In genomic region chr5:53560028-53560427, GRCh38 we compare ENCODE assay signal across 8 cellular contexts. TPM values are rescaled to one million over a fixed set of nuclear protein-coding genes. Genes with fewer than 3 reads are reported as not detected.
DNase-seq lines count a peak whose midpoint lies in the region; ATAC-seq, FAIRE-seq and TF ChIP-seq lines count a peak whose summit lies in the region.

No MANE protein-coding gene starts in this region.

- H3K79me2 ChIP-seq in GM12878 (ENCODE audit: control insufficient read depth, insufficient read depth, low read length) = peaks cover 28% of the 10 kb centered on the region

- H3K4me1 ChIP-seq in A549 = peaks cover 7% of the 10 kb centered on the region; the same call in 2 of the 3 replicates
- no peaks in the 10 kb centered on the region for H3K4me1 ChIP-seq in GM12878 (ENCODE audit: control insufficient read depth, insufficient read depth, low read length)
- peaks cover 3 to 19% (median 11%) of the 10 kb centered on the region in 4 donors for H3K4me1 ChIP-seq in liver (ENCODE audit: control insufficient read depth in 4 of 4, insufficient read depth in 4 of 4, low read length in 3 of 4)
- peaks cover 0 to 8% of the 10 kb centered on the region in 2 donors for H3K4me1 ChIP-seq in uterus

- H3K9me3 ChIP-seq in A549 = peaks cover 7% of the 10 kb centered on the region
- no peaks in the 10 kb centered on the region for H3K9me3 ChIP-seq in GM12878 (replicated peaks; ENCODE audit: control insufficient read depth, insufficient read depth, low read length)
- no peaks in the 10 kb centered on the region for H3K9me3 ChIP-seq in liver (ENCODE audit: control insufficient read depth in 4 of 4, low read length in 3 of 4)
- no peaks in the 10 kb centered on the region for H3K9me3 ChIP-seq in uterus

- H3K27ac ChIP-seq in A549 = peak overlapping the region; percentile 80 to 90
- no peak overlapping the region; the same call in 1 of the 2 replicates for H3K27ac ChIP-seq in GM12878 (ENCODE audit: control insufficient read depth, insufficient read depth)
- H3K27ac ChIP-seq in liver (ENCODE audit: low read depth in 1 of 2, low read length in 2 of 2) = peak overlapping the region in 1 of 2 donors; percentile 86
- H3K27ac ChIP-seq in uterus = peak overlapping the region; percentile 73 to 88

- H4K20me1 ChIP-seq in GM12878 (ENCODE audit: control insufficient read depth, insufficient read depth) = no peaks in the 10 kb centered on the region

- TF ChIP-seq CTCF in A549 (IDR thresholded peaks at IDR 0.05) (no peak), GM12878 (IDR thresholded peaks at IDR 0.05 in 2 of 3, conservative IDR thresholded peaks at IDR 0.05 in 1 of 3; ENCODE audit: control insufficient read depth in 2 of 3, extremely low read depth in 1 of 3, insufficient read depth in 1 of 3, low read depth in 3 of 3, low read length in 3 of 3) (no peak), liver (IDR thresholded peaks at IDR 0.05; ENCODE audit: low read depth, low read length, missing input control) (no peak), uterus (IDR thresholded peaks at IDR 0.05) (no peak)

- H3K9ac ChIP-seq in GM12878 (ENCODE audit: control insufficient read depth, insufficient read depth, low read length) = peak overlapping the region; percentile 94
- H3K9ac ChIP-seq in liver (ENCODE audit: low read depth in 1 of 2, low read length in 2 of 2) = peak overlapping the region; percentile 73 to 92

- SMC1A ChIA-PET in GM12878 (lab: Charles Lee; ENCODE audit: uncharacterized antibody, unreplicated experiment) = no interaction called here

- peak overlapping the region; percentile 63 for H3K4me3 ChIP-seq in A549
- peak overlapping the region; percentile 93 for H3K4me3 ChIP-seq in GM12878
- H3K4me3 ChIP-seq in liver (ENCODE audit: low read depth in 1 of 3, low read length in 3 of 3) = peak overlapping the region; percentile 73 to 88 (median 88)
- H3K4me3 ChIP-seq in uterus = peak overlapping the region; percentile 80 to 83

- H3K4me2 ChIP-seq in A549 = peak overlapping the region; percentile 75
- H3K4me2 ChIP-seq in GM12878 (ENCODE audit: control insufficient read depth, insufficient read depth) = peak overlapping the region; percentile 58; the same call in 1 of the 2 replicates

- no peaks in the 10 kb centered on the region for H3K27me3 ChIP-seq in GM12878 (replicated peaks in 1 of 2; ENCODE audit: control insufficient read depth in 2 of 2, insufficient read depth in 2 of 2, low read length in 1 of 2)
- H3K27me3 ChIP-seq in liver (ENCODE audit: control insufficient read depth in 4 of 4, insufficient read depth in 4 of 4, low read length in 3 of 4) = peaks cover 0 to 1% (median 0%) of the 10 kb centered on the region in 4 donors
- no peaks in the 10 kb centered on the region for H3K27me3 ChIP-seq in uterus

- peak in 1 of 2 experiments; percentile 67; a peak in 4 of 6 replicates for ATAC-seq in A549
- peak; percentile 12 for ATAC-seq in GM18868 (IDR thresholded peaks at IDR 0.05; ENCODE audit: unreplicated experiment)
- peak; percentile 10 for ATAC-seq in HG03460 (IDR thresholded peaks at IDR 0.05; ENCODE audit: unreplicated experiment)
- ATAC-seq in GM12878 = peak; percentile 41

- FAIRE-seq in A549 (lab: Jason Lieb, UNC) (peak; percentile 84), GM12878 (lab: Jason Lieb, UNC) (no peak)

- no peak for TF ChIP-seq RAD21 in A549 (conservative IDR thresholded peaks at IDR 0.05 in 1 of 2, IDR thresholded peaks at IDR 0.05 in 1 of 2)
- TF ChIP-seq RAD21 in GM12878 (IDR thresholded peaks at IDR 0.05; ENCODE audit: insufficient read depth, low read depth, low read length) = no peak
- no peak for TF ChIP-seq RAD21 in liver (IDR thresholded peaks at IDR 0.05)

- H2AFZ ChIP-seq in GM12878 (ENCODE audit: control insufficient read depth, low read depth, low read length) = peak overlapping the region; percentile 90

- CTCF ChIA-PET in A549 (lab: Yijun Ruan, JAX) = interaction anchor here (1.0 kb wide), 1 partner anchor 23 kb away, joined by 3 read pairs; no protein-coding TSS in a partner anchor
- CTCF ChIA-PET in GM12878 (lab: Yijun Ruan, JAX) = no interaction called here

- in situ Hi-C loops in GM12878 (cut with MboI) = no loop called here

- POLR2A ChIA-PET in A549 (lab: Yijun Ruan, JAX) (no interaction called here), GM12878 (lab: Charles Lee) (no interaction called here)

- no TSS peak for BruUV-seq in GM12878 (replicated peaks; lab: Mats Ljungman, UMichigan)

- WGBS in A549 (ENCODE audit: missing lambda C conversion rate) = 0% methylated on average over 5 of the region's 5 CpGs
- 0% methylated on average over 5 of the region's 5 CpGs for whole genome bisulfite sequencing in GM12878 (ENCODE audit: insufficient coverage, insufficient replicate concordance, low lambda C conversion rate, missing lambda C conversion rate)
- WGBS in liver = 21% methylated on average over 5 of the region's 5 CpGs

- TF ChIP-seq POLR2A in A549 (IDR thresholded peaks at IDR 0.05; ENCODE audit: low read length) (no peak), GM12878 (IDR thresholded peaks at IDR 0.05; ENCODE audit: low read depth, low read length) (no peak), uterus (IDR thresholded peaks at IDR 0.05) (no peak)

- intact Hi-C loops in GM12878 (cut with micrococcal nuclease; ENCODE audit: unreplicated experiment) = loop anchor here (5.0 to 10.0 kb wide), 2 partner anchors 78 to 655 kb away; partner anchors contain the start of gene FST
- intact Hi-C loops in uterus (cut with DNase I; ENCODE audit: low total_unique reads) = no loop called here

- H3K36me3 ChIP-seq in GM12878 (ENCODE audit: control insufficient read depth in 2 of 2, insufficient read depth in 2 of 2, low read length in 1 of 2) (no peaks in the 10 kb centered on the region), liver (ENCODE audit: control insufficient read depth in 4 of 4, insufficient read depth in 3 of 4, low read depth in 1 of 4, low read length in 3 of 4) (no peaks in the 10 kb centered on the region), uterus (no peaks in the 10 kb centered on the region)

- RAD21 ChIA-PET in GM12878 (lab: Charles Lee; ENCODE audit: unreplicated experiment) = no interaction called here

- TF ChIP-seq EP300 in A549 (IDR thresholded peaks at IDR 0.05) (no peak), GM12878 (IDR thresholded peaks at IDR 0.05; ENCODE audit: borderline replicate concordance in 1 of 2, control insufficient read depth in 1 of 2, low read depth in 2 of 2, low read length in 2 of 2) (no peak)

- peak in 1 of 2 experiments; percentile 4 for DNase-seq in A549 (ENCODE audit: low read depth in 1 of 2, low spot score in 1 of 2)
- DNase-seq in GM12878 (ENCODE audit: low read depth, low spot score) = peak; percentile 1
- no peak for DNase-seq in uterus
- DNase-seq in CD1c-positive myeloid dendritic cell (ENCODE audit: extremely low spot score) = no peak
- no peak for DNase-seq in stimulated activated CD8-positive, alpha-beta memory T cell treated with anti-CD3 and anti-CD28 coated beads, Interleukin-4, amount 100 ng/mL, for 48 hours

TF ChIP-seq in A549, 52 proteins besides CTCF, POLR2A, EP300 and RAD21 (continues in another document):
- TF ChIP-seq CHD2 (IDR thresholded peaks at IDR 0.05; ENCODE audit: low read length, partially characterized antibody) = no peak
- TF ChIP-seq HEYL (CRISPR knock-in tag; IDR thresholded peaks at IDR 0.05) = no peak
- no peak for TF ChIP-seq NR3C1 (IDR thresholded peaks at IDR 0.05)
- no peak for TF ChIP-seq TP53 (CRISPR knock-in tag; IDR thresholded peaks at IDR 0.05)
- no peak for TF ChIP-seq PHF8 (IDR thresholded peaks at IDR 0.05; ENCODE audit: borderline replicate concordance, low read depth)
- no peak for TF ChIP-seq RFX5 (IDR thresholded peaks at IDR 0.05)

TF ChIP-seq in GM12878, 131 proteins besides CTCF, POLR2A, EP300 and RAD21 (continues in another document):
- TF ChIP-seq MEF2A (IDR thresholded peaks at IDR 0.05; ENCODE audit: insufficient read depth, low read depth, low read length) = no peak

TF ChIP-seq in liver, 16 proteins besides CTCF, POLR2A, EP300 and RAD21:
- no peak for TF ChIP-seq FOXA2 (IDR thresholded peaks at IDR 0.05)
- TF ChIP-seq MAX (IDR thresholded peaks at IDR 0.05) = no peak
- TF ChIP-seq HNF4G (IDR thresholded peaks at IDR 0.05) = no peak
- TF ChIP-seq GABPA (IDR thresholded peaks at IDR 0.05 in 1 of 2, conservative IDR thresholded peaks at IDR 0.05 in 1 of 2) = no peak

RNA-seq across cellular contexts. Expression of gene NDUFS4, which starts 0.4 kb away (rescaled TPM):
- polyA plus RNA-seq in A549 (2011; rRNA removed) (211 and 260 TPM in 2 replicates), A549 (2017; fragmentation: RNase III; extraction: RNeasy Plus Mini Kit Qiagen cat#74134 plus additional on column Dnase treatment) (161 to 167 TPM (median 163 TPM) in 3 replicates), GM12878 (2011; rRNA removed) (119 and 165 TPM in 2 replicates), GM12878 (2014; fragmentation: Illumina TruSeq; extraction: Trizol) (89.9 and 98.3 TPM in 2 replicates), GM12878 (2014; fragmentation: Nextera tagmentation; extraction: Ambion mirVana) (100 to 1,000 TPM; 303 to 366 TPM), GM12878 (2014; rRNA removed) (76.9 and 99.0 TPM in 2 replicates), GM12878 (2016; fragmentation: Nextera tagmentation; extraction: Ambion mirVana) (100 to 1,000 TPM; 124 to 125 TPM), liver (100 to 1,000 TPM in 1 of 2 donors, 10 to 100 TPM in 1; 44.6 to 114 TPM)
- polyA plus RNA-seq in A549 (2012; cell fraction: cytosol; rRNA removed) = 68.5 and 89.7 TPM in 2 replicates
- polyA plus RNA-seq in A549 (2012; cell fraction: nucleus; rRNA removed) = 33.4 and 35.9 TPM in 2 replicates
- 40.3 and 52.9 TPM in 2 replicates for polyA minus RNA-seq in A549 (2011; rRNA and poly(A)+ RNA removed)
- total RNA-seq in GM12878 (2013; cell fraction: nucleolus; rRNA removed) = 38.1 and 39.0 TPM in 2 replicates
- total RNA-seq in GM12878 (2014; rRNA removed) (91.1 and 97.8 TPM in 2 replicates), GM12878 (2014; rRNA removed; fragmentation: Illumina TruSeq; extraction: Trizol) (108 and 117 TPM in 2 replicates), GM12878 (2021) (69.9 and 73.9 TPM in 2 replicates), liver (10 to 100 TPM; 35.9 to 62.2 TPM), uterus (100 to 1,000 TPM in 1 of 4 donors, 10 to 100 TPM in 3; 63.2 to 106 (median 92.2) TPM)
- 66.7 TPM for polyA plus RNA-seq in GM12878 (2011; ENCODE audit: low read depth)
- polyA plus RNA-seq in GM12878 (2011; cell fraction: cytosol; rRNA removed) = 49.6 and 57.0 TPM in 2 replicates
- 39.0 and 55.9 TPM in 2 replicates for polyA plus RNA-seq in GM12878 (2011; cell fraction: nucleus; rRNA removed)
- polyA plus RNA-seq in GM12878 (2012) = 71.8 and 90.6 TPM in 2 replicates
- 16.4 and 38.2 TPM in 2 replicates for polyA minus RNA-seq in GM12878 (2011; rRNA and poly(A)+ RNA removed)
- polyA minus RNA-seq in GM12878 (2011; cell fraction: cytosol; rRNA and poly(A)+ RNA removed) = 8.6 and 10.0 TPM in 2 replicates
- polyA minus RNA-seq in GM12878 (2011; cell fraction: nucleus; rRNA and poly(A)+ RNA removed) = 27.2 and 35.5 TPM in 2 replicates
